Comparison of ENCODE assay signal across 8 cellular contexts in the genomic region with DNA sequence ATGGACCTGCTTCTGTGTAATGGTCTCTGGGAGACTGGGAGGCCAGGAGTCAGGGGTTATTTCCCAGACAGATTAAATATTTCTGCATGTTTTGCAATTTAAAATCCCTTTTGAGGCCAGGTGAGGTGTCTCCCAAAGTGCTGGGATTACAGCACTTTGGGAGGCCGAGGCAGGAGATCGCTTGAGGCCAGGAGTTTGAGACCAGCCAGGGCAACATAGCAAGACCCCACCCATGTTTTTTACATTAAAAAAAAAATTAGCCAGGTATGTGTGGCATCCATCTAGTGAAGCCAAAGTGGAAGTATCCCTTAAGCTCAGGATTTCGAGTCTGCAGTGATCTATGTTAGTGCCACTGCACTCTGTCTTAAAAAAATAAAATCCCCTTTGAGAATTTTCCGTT. TPM values are rescaled to one million over a fixed set of nuclear protein-coding genes. Genes with fewer than 3 reads are reported as not detected.
"Had no signal": no experiment of that assay in that cellular context is flagged by ENCODE, and none has a peak within 500 bp of the region (broad histone marks: within the 10 kb centered on the region; RNA-seq: fewer than 3 reads in every experiment).

No MANE protein-coding gene starts in this region.

- H3K27ac ChIP-seq: HL-60, KMS-11 had no signal

- DNase-seq: IMR-90, KBM-7, KG1 had no signal

- H3K4me3 Mint-ChIP-seq: IgD-negative memory B cell had no signal

- H3K9ac ChIP-seq: KMS-11 had no signal

- H3K4me1 Mint-ChIP-seq: IgD-negative memory B cell had no signal

- H3K4me2 ChIP-seq: KMS-11 had no signal

- H3K27ac Mint-ChIP-seq: IgD-negative memory B cell had no signal

- H3K9me3 Mint-ChIP-seq: IgD-negative memory B cell had no signal

- FAIRE-seq: HTR-8/SVneo had no signal

- H3K27me3 Mint-ChIP-seq: IgD-negative memory B cell had no signal

RNA-seq across cellular contexts. Expression of gene ZYG11A, which starts 44.9 kb away (rescaled TPM):
- total RNA-seq: HT-29 had no signal
